ENCODE assay signal across 16 cellular contexts in genomic region chr4:87419578-87420249, GRCh38. TPM values are rescaled to one million over a fixed set of nuclear protein-coding genes. Genes with fewer than 3 reads are reported as not detected.
DNase-seq lines count a peak whose midpoint lies in the region; ATAC-seq and TF ChIP-seq lines count a peak whose summit lies in the region.
"Had no signal": no experiment of that assay in that cellular context is flagged by ENCODE, and none has a peak within 500 bp of the region (broad histone marks: within the 10 kb centered on the region; RNA-seq: fewer than 3 reads in every experiment).

No MANE protein-coding gene starts in this region.

- intact Hi-C loops in natural killer cell (cut with micrococcal nuclease) = no loop called here
- intact Hi-C loops in psoas muscle (cut with DNase I) = loop anchor here in 1 of 2 donors (5.0 kb wide), 1 partner anchor 42 kb away; no protein-coding TSS in a partner anchor

- H3K36me3 Mint-ChIP-seq in natural killer cell = no peaks in the 10 kb centered on the region
- H3K36me3 Mint-ChIP-seq in natural killer cell treated with Interleukin-12 subunit alpha and Interleukin-12 subunit beta and Interleukin-15 and Interleukin-18, amount 100 ng/mL, for 72 hours = no peaks in the 10 kb centered on the region
- H3K36me3 Mint-ChIP-seq in glutamatergic neuron (ENCODE audit: unreplicated experiment) = no peaks in the 10 kb centered on the region

- H3K4me1 ChIP-seq in liver (ENCODE audit: control insufficient read depth in 4 of 4, insufficient read depth in 4 of 4, low read length in 3 of 4) = peaks cover 13 to 61% (median 51%) of the 10 kb centered on the region in 4 donors
- H3K4me1 ChIP-seq in psoas muscle = peaks cover 5% of the 10 kb centered on the region

- H3K36me3 ChIP-seq in liver (ENCODE audit: control insufficient read depth in 4 of 4, insufficient read depth in 3 of 4, low read depth in 1 of 4, low read length in 3 of 4) (no peaks in the 10 kb centered on the region), psoas muscle (ENCODE audit: insufficient read depth in 1 of 2, low read depth in 1 of 2) (no peaks in the 10 kb centered on the region)
- H3K36me3 ChIP-seq: suprapubic skin had no signal

- no peak for ATAC-seq in natural killer cell
- no peak for ATAC-seq in natural killer cell treated with Interleukin-12 subunit alpha and Interleukin-12 subunit beta and Interleukin-15 and Interleukin-18, amount 100 ng/mL, for 72 hours
- no peak for ATAC-seq in psoas muscle
- ATAC-seq: GM12878, T-helper 17 cell had no signal

- no peak for TF ChIP-seq CTCF in natural killer cell (IDR thresholded peaks at IDR 0.05)
- no peak for TF ChIP-seq CTCF in liver (IDR thresholded peaks at IDR 0.05; ENCODE audit: low read depth, low read length, missing input control)
- TF ChIP-seq CTCF in psoas muscle (IDR thresholded peaks at IDR 0.05) = no peak
- TF ChIP-seq CTCF in glutamatergic neuron (IDR thresholded peaks at IDR 0.05; ENCODE audit: partially characterized antibody, unreplicated experiment) = no peak

- H3K4me1 Mint-ChIP-seq in natural killer cell (peaks cover 32 to 33% of the 10 kb centered on the region in 2 donors), glutamatergic neuron (ENCODE audit: low read depth, unreplicated experiment) (peaks cover 8% of the 10 kb centered on the region)
- peaks cover 20 to 24% of the 10 kb centered on the region in 2 donors for H3K4me1 Mint-ChIP-seq in natural killer cell treated with Interleukin-12 subunit alpha and Interleukin-12 subunit beta and Interleukin-15 and Interleukin-18, amount 100 ng/mL, for 72 hours (ENCODE audit: low read depth in 2 of 2)

- H3K27me3 Mint-ChIP-seq in natural killer cell (ENCODE audit: low read depth in 2 of 2) = peaks cover 4 to 5% of the 10 kb centered on the region in 2 donors
- H3K27me3 Mint-ChIP-seq in natural killer cell treated with Interleukin-12 subunit alpha and Interleukin-12 subunit beta and Interleukin-15 and Interleukin-18, amount 100 ng/mL, for 72 hours = peaks cover 4 to 8% of the 10 kb centered on the region in 2 donors
- peaks cover 2% of the 10 kb centered on the region for H3K27me3 Mint-ChIP-seq in glutamatergic neuron (ENCODE audit: unreplicated experiment)
- H3K27me3 Mint-ChIP-seq: T-helper 17 cell had no signal

- H3K4me3 Mint-ChIP-seq in natural killer cell (peak overlapping the region; percentile 42), glutamatergic neuron (ENCODE audit: unreplicated experiment) (no peak overlapping the region)
- no peak overlapping the region for H3K4me3 Mint-ChIP-seq in natural killer cell treated with Interleukin-12 subunit alpha and Interleukin-12 subunit beta and Interleukin-15 and Interleukin-18, amount 100 ng/mL, for 72 hours
- H3K4me3 Mint-ChIP-seq: HFFc6, T-helper 17 cell had no signal

- no peak for DNase-seq in natural killer cell
- no peak for DNase-seq in natural killer cell treated with Interleukin-12 subunit alpha and Interleukin-12 subunit beta and Interleukin-15 and Interleukin-18, amount 100 ng/mL, for 72 hours (ENCODE audit: low spot score)
- DNase-seq in astrocyte of the hippocampus (ENCODE audit: low read depth, low spot score) = peak; percentile 12
- DNase-seq in psoas muscle = no peak
- no peak for DNase-seq in glutamatergic neuron
- no peak for DNase-seq in NCI-H1694 treated with DMSO at 0.1 percent for 48 hours (lab: John Stamatoyannopoulos, UW)
- no peak for DNase-seq in cerebellar nuclear complex (lab: John Stamatoyannopoulos, UW)
- DNase-seq: activated T-cell treated with anti-CD3 and anti-CD28 coated beads for 4 hours, cortex of kidney, HFFc6, NCI-H1105, T-helper 17 cell had no signal

- whole genome bisulfite sequencing in liver = 17% methylated on average over 5 of the region's 5 CpGs
- WGBS in psoas muscle, 3 donors = 24 to 39% (median 36%) methylated on average over 5 of the region's 5 CpGs

- TF ChIP-seq RAD21 in liver (IDR thresholded peaks at IDR 0.05) = peak in 1 of 2 donors; percentile 20

- H3K4me3 ChIP-seq in liver (ENCODE audit: low read depth in 1 of 3, low read length in 3 of 3) (no peak overlapping the region), psoas muscle (no peak overlapping the region)
- H3K4me3 ChIP-seq: GM12878, lung, suprapubic skin had no signal

- no peaks in the 10 kb centered on the region for H3K27me3 ChIP-seq in liver (ENCODE audit: control insufficient read depth in 4 of 4, insufficient read depth in 4 of 4, low read length in 3 of 4)
- no peaks in the 10 kb centered on the region for H3K27me3 ChIP-seq in psoas muscle (ENCODE audit: insufficient read depth in 3 of 3, low read length in 2 of 3)
- H3K27me3 ChIP-seq: suprapubic skin had no signal

- no peak overlapping the region for H3K9ac ChIP-seq in liver (ENCODE audit: low read depth in 1 of 2, low read length in 2 of 2)

- H3K27ac ChIP-seq in liver (ENCODE audit: low read depth in 1 of 2, low read length in 2 of 2) (peak overlapping the region; percentile 90 to 93), psoas muscle (no peak overlapping the region)
- H3K27ac ChIP-seq: suprapubic skin had no signal

- H3K9me3 Mint-ChIP-seq in natural killer cell (no peaks in the 10 kb centered on the region), glutamatergic neuron (ENCODE audit: unreplicated experiment) (no peaks in the 10 kb centered on the region)
- H3K9me3 Mint-ChIP-seq in natural killer cell treated with Interleukin-12 subunit alpha and Interleukin-12 subunit beta and Interleukin-15 and Interleukin-18, amount 100 ng/mL, for 72 hours = no peaks in the 10 kb centered on the region
- H3K9me3 Mint-ChIP-seq: HFFc6 had no signal

- H3K27ac Mint-ChIP-seq in natural killer cell = no peak overlapping the region
- peak overlapping the region in 1 of 2 donors; percentile 18 for H3K27ac Mint-ChIP-seq in natural killer cell treated with Interleukin-12 subunit alpha and Interleukin-12 subunit beta and Interleukin-15 and Interleukin-18, amount 100 ng/mL, for 72 hours
- H3K27ac Mint-ChIP-seq in glutamatergic neuron (ENCODE audit: unreplicated experiment) = no peak overlapping the region
- H3K27ac Mint-ChIP-seq: HFFc6, T-helper 17 cell had no signal

- H3K9me3 ChIP-seq in liver (ENCODE audit: control insufficient read depth in 4 of 4, low read length in 3 of 4) (no peaks in the 10 kb centered on the region), psoas muscle (no peaks in the 10 kb centered on the region)
- H3K9me3 ChIP-seq: suprapubic skin had no signal

TF ChIP-seq in liver, 16 proteins besides CTCF, POLR2A, EP300 and RAD21 (continues in another document):
- no peak for TF ChIP-seq TAF1 (conservative IDR thresholded peaks at IDR 0.05)
- TF ChIP-seq FOXA1 (IDR thresholded peaks at IDR 0.05) = peak; percentile 77
- peak; percentile 68 for TF ChIP-seq HNF4G (IDR thresholded peaks at IDR 0.05)
- TF ChIP-seq, protein P1, sequence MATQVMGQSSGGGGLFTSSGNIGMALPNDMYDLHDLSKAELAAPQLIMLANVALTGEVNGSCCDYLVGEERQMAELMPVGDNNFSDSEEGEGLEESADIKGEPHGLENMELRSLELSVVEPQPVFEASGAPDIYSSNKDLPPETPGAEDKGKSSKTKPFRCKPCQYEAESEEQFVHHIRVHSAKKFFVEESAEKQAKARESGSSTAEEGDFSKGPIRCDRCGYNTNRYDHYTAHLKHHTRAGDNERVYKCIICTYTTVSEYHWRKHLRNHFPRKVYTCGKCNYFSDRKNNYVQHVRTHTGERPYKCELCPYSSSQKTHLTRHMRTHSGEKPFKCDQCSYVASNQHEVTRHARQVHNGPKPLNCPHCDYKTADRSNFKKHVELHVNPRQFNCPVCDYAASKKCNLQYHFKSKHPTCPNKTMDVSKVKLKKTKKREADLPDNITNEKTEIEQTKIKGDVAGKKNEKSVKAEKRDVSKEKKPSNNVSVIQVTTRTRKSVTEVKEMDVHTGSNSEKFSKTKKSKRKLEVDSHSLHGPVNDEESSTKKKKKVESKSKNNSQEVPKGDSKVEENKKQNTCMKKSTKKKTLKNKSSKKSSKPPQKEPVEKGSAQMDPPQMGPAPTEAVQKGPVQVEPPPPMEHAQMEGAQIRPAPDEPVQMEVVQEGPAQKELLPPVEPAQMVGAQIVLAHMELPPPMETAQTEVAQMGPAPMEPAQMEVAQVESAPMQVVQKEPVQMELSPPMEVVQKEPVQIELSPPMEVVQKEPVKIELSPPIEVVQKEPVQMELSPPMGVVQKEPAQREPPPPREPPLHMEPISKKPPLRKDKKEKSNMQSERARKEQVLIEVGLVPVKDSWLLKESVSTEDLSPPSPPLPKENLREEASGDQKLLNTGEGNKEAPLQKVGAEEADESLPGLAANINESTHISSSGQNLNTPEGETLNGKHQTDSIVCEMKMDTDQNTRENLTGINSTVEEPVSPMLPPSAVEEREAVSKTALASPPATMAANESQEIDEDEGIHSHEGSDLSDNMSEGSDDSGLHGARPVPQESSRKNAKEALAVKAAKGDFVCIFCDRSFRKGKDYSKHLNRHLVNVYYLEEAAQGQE (IDR thresholded peaks at IDR 0.05) = peak; percentile 29
- TF ChIP-seq JUND (IDR thresholded peaks at IDR 0.05) = peak; percentile 77 to 79
- peak; percentile 86 for TF ChIP-seq SP1 (IDR thresholded peaks at IDR 0.05)
- no peak for TF ChIP-seq EGR1 (IDR thresholded peaks at IDR 0.05; ENCODE audit: low read depth in 2 of 2)
- no peak for TF ChIP-seq NR2F2 (IDR thresholded peaks at IDR 0.05)
- TF ChIP-seq, protein P2, sequence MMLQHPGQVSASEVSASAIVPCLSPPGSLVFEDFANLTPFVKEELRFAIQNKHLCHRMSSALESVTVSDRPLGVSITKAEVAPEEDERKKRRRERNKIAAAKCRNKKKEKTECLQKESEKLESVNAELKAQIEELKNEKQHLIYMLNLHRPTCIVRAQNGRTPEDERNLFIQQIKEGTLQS (IDR thresholded peaks at IDR 0.05) = peak; percentile 59
- peak; percentile 22 for TF ChIP-seq YY1 (IDR thresholded peaks at IDR 0.05)
- TF ChIP-seq, protein P3, sequence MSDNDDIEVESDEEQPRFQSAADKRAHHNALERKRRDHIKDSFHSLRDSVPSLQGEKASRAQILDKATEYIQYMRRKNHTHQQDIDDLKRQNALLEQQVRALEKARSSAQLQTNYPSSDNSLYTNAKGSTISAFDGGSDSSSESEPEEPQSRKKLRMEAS (IDR thresholded peaks at IDR 0.05) = peak; percentile 42

RNA-seq across cellular contexts. Expression of gene NUDT9, which starts 2.7 kb away (rescaled TPM):
- total RNA-seq in natural killer cell = 1 to 10 TPM; 7.3 to 9.6 (median 9.5) TPM
- 10 to 100 TPM; 14.6 to 18.2 TPM for total RNA-seq in natural killer cell treated with Interleukin-12 subunit alpha and Interleukin-12 subunit beta and Interleukin-15 and Interleukin-18, amount 100 ng/mL, for 72 hours
- total RNA-seq in liver = 10 to 100 TPM in 1 of 2 donors, 1 to 10 TPM in 1; 9.2 to 21.8 TPM
- polyA plus RNA-seq in liver = 10 to 100 TPM; 32.1 to 37.3 TPM
- 10 to 100 TPM; 20.5 to 33.3 (median 24.0) TPM for total RNA-seq in psoas muscle
- polyA plus RNA-seq in psoas muscle = 10 to 100 TPM; 35.1 to 43.3 (median 37.1) TPM
- total RNA-seq in glutamatergic neuron (ENCODE audit: unreplicated experiment) = 11.9 TPM

RNA-seq across cellular contexts. Expression of gene HSD17B11, which starts 28.7 kb away (rescaled TPM):
- total RNA-seq in natural killer cell (10 to 100 TPM; 42.2 to 50.5 (median 49.8) TPM), liver (100 to 1,000 TPM; 109 to 120 TPM), psoas muscle (10 to 100 TPM in 1 of 4 donors, 1 to 10 TPM in 3; 5.1 to 10.5 (median 7.1) TPM), glutamatergic neuron (ENCODE audit: unreplicated experiment) (16.2 TPM)
- total RNA-seq in natural killer cell treated with Interleukin-12 subunit alpha and Interleukin-12 subunit beta and Interleukin-15 and Interleukin-18, amount 100 ng/mL, for 72 hours = 10 to 100 TPM; 11.2 to 18.3 TPM
- polyA plus RNA-seq in liver (100 to 1,000 TPM in 1 of 2 donors, 10 to 100 TPM in 1; 94.8 to 133 TPM), psoas muscle (10 to 100 TPM in 1 of 3 donors, 1 to 10 TPM in 2; 9.6 to 11.3 (median 9.6) TPM)
